In genomic region chr14:106257569-106257994, GRCh38 we compare ENCODE assay signal across 8 cellular contexts.
DNase-seq lines count a peak whose midpoint lies in the region; ATAC-seq, FAIRE-seq and TF ChIP-seq lines count a peak whose summit lies in the region.
"Not testable (repeated sequence)": the region's sequence is repeated elsewhere in the genome, so short reads cannot be mapped to it uniquely, and the experiment has no call there.

No MANE protein-coding gene starts in this region.

- not testable (repeated sequence) for TF ChIP-seq EP300 in transverse colon (IDR thresholded peaks at IDR 0.05; ENCODE audit: low read depth)

- not testable (repeated sequence) for H3K36me3 Mint-ChIP-seq in activated naive CD8-positive, alpha-beta T cell treated with anti-CD3 and anti-CD28 coated beads, Interleukin-2, amount 10 ng/mL, durations not matched to agents 7 days and 5 days

- H3K9me3 ChIP-seq in SJCRH30 (replicated peaks); kidney (ENCODE audit: control insufficient read depth in 1 of 2, low read length in 2 of 2); transverse colon: not testable (repeated sequence)

- H3K4me3 ChIP-seq in GM12864 (ENCODE audit: low read depth, low read length); SJCRH30; kidney (ENCODE audit: low read length in 2 of 2); transverse colon: not testable (repeated sequence)

- WGBS in transverse colon (ENCODE audit: low coverage in 1 of 2), 2 donors = 33 to 40% methylated on average over 1 to 16 of the region's 16 CpGs

- POLR2A ChIA-PET in activated naive CD8-positive, alpha-beta T cell treated with anti-CD3 and anti-CD28 coated beads, Interleukin-2, amount 10 ng/mL, durations not matched to agents 7 days and 5 days (lab: Charles Lee) = not testable (repeated sequence)

- FAIRE-seq in kidney (lab: Jason Lieb, UNC) = not testable (repeated sequence)

- not testable (repeated sequence) for H3K27ac Mint-ChIP-seq in activated naive CD8-positive, alpha-beta T cell treated with anti-CD3 and anti-CD28 coated beads, Interleukin-2, amount 10 ng/mL, durations not matched to agents 7 days and 5 days

- TF ChIP-seq CTCF in GM12864 (IDR thresholded peaks at IDR 0.05; ENCODE audit: low read depth, low read length, missing control alignments) = peak; percentile 53
- TF ChIP-seq CTCF in kidney (IDR thresholded peaks at IDR 0.05; ENCODE audit: borderline replicate concordance, extremely low read depth, insufficient read depth) = peak; percentile 36
- peak in 4 of 5 experiments; percentile 38 to 75 (median 56) for TF ChIP-seq CTCF in transverse colon (IDR thresholded peaks at IDR 0.05)

- not testable (repeated sequence) for H3K4me1 ChIP-seq in SJCRH30; kidney (ENCODE audit: control insufficient read depth in 1 of 2, insufficient read depth in 1 of 2, low read depth in 1 of 2, low read length in 2 of 2); transverse colon

- not testable (repeated sequence) for H3K27ac ChIP-seq in SJCRH30; kidney (ENCODE audit: low read depth in 2 of 2, low read length in 2 of 2); transverse colon

- not testable (repeated sequence) for DNase-seq in GM12864 (ENCODE audit: low read depth); kidney
- DNase-seq in NCI-H1105 (lab: John Stamatoyannopoulos, UW) (peak; percentile 69), SJCRH30 (peak; percentile 61 to 66), transverse colon (peak; percentile 69)
- DNase-seq in activated CD4-positive, alpha-beta T cell treated with anti-CD3 and anti-CD28 coated beads, Interleukin-2, amount 50 U/mL, for 48 hours = peak; percentile 84 to 88
- peak; percentile 85 for DNase-seq in activated naive CD8-positive, alpha-beta T cell treated with anti-CD3 and anti-CD28 coated beads, Interleukin-2, amount 10 ng/mL, durations not matched to agents 7 days and 5 days
- DNase-seq in stimulated activated CD4-positive, alpha-beta T cell treated with anti-CD3 and anti-CD28 coated beads, Interleukin-1b, Interleukin-23, amount 100 ng/mL, for 1 hour (ENCODE audit: low read depth in 2 of 2) = peak; percentile 27 to 78

- H3K4me3 Mint-ChIP-seq in activated naive CD8-positive, alpha-beta T cell treated with anti-CD3 and anti-CD28 coated beads, Interleukin-2, amount 10 ng/mL, durations not matched to agents 7 days and 5 days = not testable (repeated sequence)

- in situ Hi-C loops in transverse colon (cut with MboI; ENCODE audit: low pct_ligation_motif_present in 1 of 4, low pct_unique_long_range_greater_than_20kb in 1 of 4, low sequenced_read_pairs in 3 of 4) = not testable (repeated sequence)

- peaks cover 14% of the 10 kb centered on the region for H3K27me3 ChIP-seq in SJCRH30
- not testable (repeated sequence) for H3K27me3 ChIP-seq in transverse colon

- not testable (repeated sequence) for H3K4me1 Mint-ChIP-seq in activated naive CD8-positive, alpha-beta T cell treated with anti-CD3 and anti-CD28 coated beads, Interleukin-2, amount 10 ng/mL, durations not matched to agents 7 days and 5 days

- H3K36me3 ChIP-seq in SJCRH30; kidney (ENCODE audit: control insufficient read depth in 1 of 2, insufficient read depth in 2 of 2, low read length in 2 of 2); transverse colon: not testable (repeated sequence)

- not testable (repeated sequence) for H3K9me3 Mint-ChIP-seq in activated naive CD8-positive, alpha-beta T cell treated with anti-CD3 and anti-CD28 coated beads, Interleukin-2, amount 10 ng/mL, durations not matched to agents 7 days and 5 days

- intact Hi-C loops in kidney (cut with DNase I); transverse colon (cut with DNase I; ENCODE audit: low total_unique reads): not testable (repeated sequence)

- not testable (repeated sequence) for TF ChIP-seq POLR2A in transverse colon (IDR thresholded peaks at IDR 0.05)

- not testable (repeated sequence) for ATAC-seq in activated naive CD8-positive, alpha-beta T cell treated with anti-CD3 and anti-CD28 coated beads, Interleukin-2, amount 10 ng/mL, durations not matched to agents 7 days and 5 days (ENCODE audit: low read depth)

- not testable (repeated sequence) for H3K9ac ChIP-seq in kidney (ENCODE audit: low read length in 2 of 2)

- peaks cover 50% of the 10 kb centered on the region for H3K27me3 Mint-ChIP-seq in activated naive CD8-positive, alpha-beta T cell treated with anti-CD3 and anti-CD28 coated beads, Interleukin-2, amount 10 ng/mL, durations not matched to agents 7 days and 5 days
